12 cellular contexts compared by ENCODE assay signal in genomic region chr22:39255449-39256185, GRCh38. TPM values are rescaled to one million over a fixed set of nuclear protein-coding genes. Genes with fewer than 3 reads are reported as not detected.
A peak's percentile ranks its signal among the peaks of the same experiment; 100 is the strongest.
DNase-seq lines count a peak whose midpoint lies in the region; ATAC-seq, FAIRE-seq and TF ChIP-seq lines count a peak whose summit lies in the region.
"Had no signal": no experiment of that assay in that cellular context is flagged by ENCODE, and none has a peak within 500 bp of the region (broad histone marks: within the 10 kb centered on the region; RNA-seq: fewer than 3 reads in every experiment).

No MANE protein-coding gene starts in this region.

- ATAC-seq in T-helper 17 cell (no peak), WTC11 (no peak)
- peak; percentile 9 for ATAC-seq in stimulated activated memory B cell treated with anti-CD40 and anti-IgM and Interleukin-4, amounts not matched to agents 10 μg/mL and 1 μg/mL and 100 μg/mL, for 72 hours

- H3K27me3 ChIP-seq in keratinocyte (ENCODE audit: control insufficient read depth, extremely low read depth, insufficient read depth, low read length), result peaks cover 9% of the 10 kb centered on the region

- H3K36me3 Mint-ChIP-seq in T-helper 1 cell treated with Interleukin-12 subunit alpha and Interleukin-12 subunit beta and Interleukin-4 antibody, amounts not matched to agents 30 μg/mL and 1 μg/mL, for 36 hours (ENCODE audit: low read depth), result no peaks in the 10 kb centered on the region
- H3K36me3 Mint-ChIP-seq in T-helper 17 cell (ENCODE audit: low read depth) (no peaks in the 10 kb centered on the region), WTC11 (no peaks in the 10 kb centered on the region)
- no peaks in the 10 kb centered on the region for H3K36me3 Mint-ChIP-seq in stimulated activated memory B cell treated with anti-CD40 and anti-IgM and Interleukin-4, amounts not matched to agents 10 μg/mL and 1 μg/mL and 100 μg/mL, for 72 hours
- H3K36me3 Mint-ChIP-seq: naive thymus-derived CD8-positive, alpha-beta T cell had no signal

- no peak for TF ChIP-seq CTCF in keratinocyte (optimal IDR thresholded peaks at IDR 0.05 in 1 of 3, IDR thresholded peaks at IDR 0.05 in 1 of 3, conservative IDR thresholded peaks at IDR 0.05 in 1 of 3; ENCODE audit: extremely low read depth in 1 of 3, insufficient read depth in 2 of 3, low read length in 3 of 3)
- TF ChIP-seq CTCF in WTC11 (IDR thresholded peaks at IDR 0.05), result no peak

- no peak overlapping the region for H3K4me3 ChIP-seq in keratinocyte (ENCODE audit: control insufficient read depth in 2 of 3, extremely low read depth in 1 of 3, insufficient read depth in 2 of 3, low read depth in 1 of 3, low read length in 3 of 3)

- dilution Hi-C loops in keratinocyte (cut with MboI; ENCODE audit: extremely low pct_ligation_motif_present, low sequenced_read_pairs), result no loop called here

- no peaks in the 10 kb centered on the region for H3K9me1 ChIP-seq in keratinocyte (ENCODE audit: control insufficient read depth, extremely low read depth, insufficient read depth, low read length)

- POLR2A ChIA-PET in WTC11 (lab: Charles Lee), result interaction anchor here (0.6 to 1.0 kb wide), 2 partner anchors 11 to 50 kb away, joined by 3 to 6 read pairs; partner anchors contain the start of gene PDGFB

- CTCF ChIA-PET in WTC11 (lab: Charles Lee), result interaction anchor here (0.7 to 1.1 kb wide), 3 partner anchors 20 to 385 kb away, joined by 3 to 4 read pairs (median 3); no protein-coding TSS in a partner anchor

- no peak overlapping the region for H3K4me3 Mint-ChIP-seq in T-helper 1 cell treated with Interleukin-12 subunit alpha and Interleukin-12 subunit beta and Interleukin-4 antibody, amounts not matched to agents 30 μg/mL and 1 μg/mL, for 36 hours
- no peak overlapping the region for H3K4me3 Mint-ChIP-seq in T-helper 17 cell
- no peak overlapping the region for H3K4me3 Mint-ChIP-seq in stimulated activated memory B cell treated with anti-CD40 and anti-IgM and Interleukin-4, amounts not matched to agents 10 μg/mL and 1 μg/mL and 100 μg/mL, for 72 hours
- H3K4me3 Mint-ChIP-seq in WTC11, result no peak overlapping the region

- no peaks in the 10 kb centered on the region for H3K36me3 ChIP-seq in keratinocyte (ENCODE audit: control insufficient read depth in 2 of 2, extremely low read depth in 1 of 2, insufficient read depth in 2 of 2, low read length in 2 of 2)

- peaks cover 15% of the 10 kb centered on the region for H3K27me3 Mint-ChIP-seq in T-helper 1 cell treated with Interleukin-12 subunit alpha and Interleukin-12 subunit beta and Interleukin-4 antibody, amounts not matched to agents 30 μg/mL and 1 μg/mL, for 36 hours (ENCODE audit: low read depth)
- peaks cover 25% of the 10 kb centered on the region for H3K27me3 Mint-ChIP-seq in T-helper 17 cell
- peaks cover 56% of the 10 kb centered on the region for H3K27me3 Mint-ChIP-seq in stimulated activated memory B cell treated with anti-CD40 and anti-IgM and Interleukin-4, amounts not matched to agents 10 μg/mL and 1 μg/mL and 100 μg/mL, for 72 hours
- peaks cover 19% of the 10 kb centered on the region for H3K27me3 Mint-ChIP-seq in WTC11 (ENCODE audit: low read depth)

- no peak for DNase-seq in T-helper 1 cell
- no peak for DNase-seq in T-helper 17 cell
- DNase-seq in keratinocyte (ENCODE audit: low read depth, low spot score), result no peak
- DNase-seq in WTC11 (ENCODE audit: low spot score), result no peak
- no peak for DNase-seq in NCI-H1105 (lab: John Stamatoyannopoulos, UW)
- DNase-seq in AG08396 (ENCODE audit: low spot score), result no peak
- DNase-seq: effector CD4-positive, alpha-beta T cell; NCI-H1048; NCI-H82 had no signal

- H3K27ac ChIP-seq in keratinocyte (ENCODE audit: control insufficient read depth, insufficient read depth, low read length), result peak overlapping the region; percentile 58

- no peaks in the 10 kb centered on the region for H4K20me1 ChIP-seq in keratinocyte (ENCODE audit: control insufficient read depth, extremely low read depth, insufficient read depth, low read length)

- no peaks in the 10 kb centered on the region for H3K9me3 Mint-ChIP-seq in T-helper 1 cell treated with Interleukin-12 subunit alpha and Interleukin-12 subunit beta and Interleukin-4 antibody, amounts not matched to agents 30 μg/mL and 1 μg/mL, for 36 hours
- H3K9me3 Mint-ChIP-seq in stimulated activated memory B cell treated with anti-CD40 and anti-IgM and Interleukin-4, amounts not matched to agents 10 μg/mL and 1 μg/mL and 100 μg/mL, for 72 hours, result no peaks in the 10 kb centered on the region
- no peaks in the 10 kb centered on the region for H3K9me3 Mint-ChIP-seq in WTC11

- no peak for FAIRE-seq in keratinocyte (lab: Jason Lieb, UNC)

- H3K4me1 Mint-ChIP-seq in T-helper 1 cell treated with Interleukin-12 subunit alpha and Interleukin-12 subunit beta and Interleukin-4 antibody, amounts not matched to agents 30 μg/mL and 1 μg/mL, for 36 hours (ENCODE audit: low read depth), result peaks cover 25% of the 10 kb centered on the region
- H3K4me1 Mint-ChIP-seq in T-helper 17 cell (peaks cover 17% of the 10 kb centered on the region), WTC11 (peaks cover 24% of the 10 kb centered on the region)
- H3K4me1 Mint-ChIP-seq in stimulated activated memory B cell treated with anti-CD40 and anti-IgM and Interleukin-4, amounts not matched to agents 10 μg/mL and 1 μg/mL and 100 μg/mL, for 72 hours, result peaks cover 22% of the 10 kb centered on the region

- H3K4me1 ChIP-seq in keratinocyte (ENCODE audit: control insufficient read depth, extremely low read depth, insufficient read depth, low read length), result peaks cover 33% of the 10 kb centered on the region

- peak overlapping the region; percentile 78 for H3K9ac ChIP-seq in keratinocyte (ENCODE audit: control insufficient read depth, extremely low read depth, insufficient read depth, low read length)

- H3K27ac Mint-ChIP-seq in T-helper 1 cell treated with Interleukin-12 subunit alpha and Interleukin-12 subunit beta and Interleukin-4 antibody, amounts not matched to agents 30 μg/mL and 1 μg/mL, for 36 hours, result peak overlapping the region; percentile 95
- H3K27ac Mint-ChIP-seq in T-helper 17 cell (peak overlapping the region; percentile 81), WTC11 (no peak overlapping the region)
- peak overlapping the region; percentile 78 for H3K27ac Mint-ChIP-seq in stimulated activated memory B cell treated with anti-CD40 and anti-IgM and Interleukin-4, amounts not matched to agents 10 μg/mL and 1 μg/mL and 100 μg/mL, for 72 hours

- H2AFZ ChIP-seq in keratinocyte (ENCODE audit: control insufficient read depth, low read length), result peak overlapping the region; percentile 68

- no peaks in the 10 kb centered on the region for H3K79me2 ChIP-seq in keratinocyte (ENCODE audit: control insufficient read depth, insufficient read depth, low read length)

- H3K9me3 ChIP-seq in T-helper 17 cell (ENCODE audit: control insufficient read depth, low read length, poor library complexity, severe bottlenecking) (no peaks in the 10 kb centered on the region), keratinocyte (ENCODE audit: control insufficient read depth, low read depth, low read length) (no peaks in the 10 kb centered on the region)

- peak overlapping the region; percentile 45 for H3K4me2 ChIP-seq in keratinocyte (ENCODE audit: control insufficient read depth, extremely low read depth, insufficient read depth, low read depth, low read length)

TF ChIP-seq in WTC11, 78 proteins besides CTCF, POLR2A, EP300 and RAD21 (continues in another document):
- no peak for TF ChIP-seq ZNF138 (CRISPR knock-in tag; conservative IDR thresholded peaks at IDR 0.05)
- TF ChIP-seq IRF2 (CRISPR knock-in tag; IDR thresholded peaks at IDR 0.05; ENCODE audit: borderline replicate concordance, low read depth), result no peak
- no peak for TF ChIP-seq NR1H2 (CRISPR knock-in tag; IDR thresholded peaks at IDR 0.05)
- TF ChIP-seq RORB (CRISPR knock-in tag; IDR thresholded peaks at IDR 0.05), result no peak
- no peak for TF ChIP-seq CREM (CRISPR knock-in tag; IDR thresholded peaks at IDR 0.05)
- TF ChIP-seq, protein P1, sequence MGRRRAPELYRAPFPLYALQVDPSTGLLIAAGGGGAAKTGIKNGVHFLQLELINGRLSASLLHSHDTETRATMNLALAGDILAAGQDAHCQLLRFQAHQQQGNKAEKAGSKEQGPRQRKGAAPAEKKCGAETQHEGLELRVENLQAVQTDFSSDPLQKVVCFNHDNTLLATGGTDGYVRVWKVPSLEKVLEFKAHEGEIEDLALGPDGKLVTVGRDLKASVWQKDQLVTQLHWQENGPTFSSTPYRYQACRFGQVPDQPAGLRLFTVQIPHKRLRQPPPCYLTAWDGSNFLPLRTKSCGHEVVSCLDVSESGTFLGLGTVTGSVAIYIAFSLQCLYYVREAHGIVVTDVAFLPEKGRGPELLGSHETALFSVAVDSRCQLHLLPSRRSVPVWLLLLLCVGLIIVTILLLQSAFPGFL (CRISPR knock-in tag; IDR thresholded peaks at IDR 0.05; ENCODE audit: borderline replicate concordance), result no peak

RNA-seq across cellular contexts. Expression of gene PDGFB, which starts 10.8 kb away (rescaled TPM):
- total RNA-seq in T-helper 17 cell (1 to 10 TPM; 2.8 to 4.4 TPM), WTC11 (2021) (6.8 to 9.2 TPM (median 7.7 TPM) in 3 replicates)
- 4.3 to 10.3 TPM (median 6.0 TPM) in 3 replicates for polyA plus RNA-seq in keratinocyte
- 4.1 TPM for polyA plus RNA-seq in keratinocyte (2011; ENCODE audit: low read depth)
- 5.7 and 7.5 TPM in 2 replicates for polyA plus RNA-seq in keratinocyte (2011; cell fraction: cytosol; rRNA removed)
- 13.7 and 15.8 TPM in 2 replicates for polyA plus RNA-seq in keratinocyte (2011; cell fraction: nucleus; rRNA removed)
- 2.2 and 8.5 TPM in 2 replicates for polyA plus RNA-seq in keratinocyte (2012; ENCODE audit: low replicate concordance)
- polyA minus RNA-seq in keratinocyte, result 4.4 to 17.7 TPM (median 4.6 TPM) in 3 replicates
- polyA minus RNA-seq in keratinocyte (2011; cell fraction: cytosol; rRNA and poly(A)+ RNA removed), result 9.4 TPM
- polyA minus RNA-seq in keratinocyte (2011; cell fraction: nucleus; rRNA and poly(A)+ RNA removed), result 9.4 and 9.9 TPM in 2 replicates
